ENCODE assay signal across 27 cellular contexts in the genomic region with DNA sequence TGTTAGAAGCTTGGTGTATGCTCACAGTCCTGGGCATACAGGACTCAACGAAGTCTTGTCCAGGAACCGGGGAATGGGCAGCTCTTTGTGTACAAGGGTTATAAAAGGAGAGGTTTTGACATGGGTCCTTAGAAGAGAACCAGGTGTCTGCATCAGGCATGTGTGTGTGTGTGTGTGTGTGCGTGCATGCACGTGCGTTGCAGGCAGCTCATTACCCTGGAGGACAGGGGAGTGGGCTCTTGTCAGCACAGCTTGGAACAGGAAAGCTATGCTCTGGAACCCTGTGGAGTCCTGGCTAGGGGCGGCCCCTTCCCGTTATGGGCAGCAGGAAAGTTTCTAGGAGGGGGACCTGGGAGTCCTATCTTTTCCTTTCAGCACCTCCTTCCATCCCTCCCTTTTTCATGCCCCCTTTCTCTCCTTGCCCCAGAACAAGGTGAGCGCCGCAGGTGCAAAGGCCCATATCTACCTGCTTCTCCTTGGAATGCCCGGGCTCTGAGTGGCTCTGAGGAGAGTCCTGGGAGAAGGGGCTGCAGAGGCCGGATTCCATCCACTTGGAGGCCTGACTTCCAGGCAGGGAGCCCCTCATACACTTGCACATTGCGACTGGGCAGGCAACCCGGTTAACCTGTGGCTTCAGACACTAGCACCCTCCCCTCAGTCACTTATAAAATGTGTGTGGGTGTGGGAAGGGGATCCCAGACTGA. TPM values are rescaled to one million over a fixed set of nuclear protein-coding genes. Genes with fewer than 3 reads are reported as not detected.
"Had no signal": no experiment of that assay in that cellular context is flagged by ENCODE, and none has a peak within 500 bp of the region (broad histone marks: within the 10 kb centered on the region; RNA-seq: fewer than 3 reads in every experiment).

No MANE protein-coding gene starts in this region.

- H3K36me3 Mint-ChIP-seq: immature natural killer cell; natural killer cell; stimulated activated naive B cell treated with anti-CD40 and anti-IgM and Interleukin-4, amounts not matched to agents 10 μg/mL and 1 μg/mL and 100 μg/mL, for 72 hours had no signal

- H2AFZ ChIP-seq: parathyroid adenoma had no signal

- H3K9me3 Mint-ChIP-seq: immature natural killer cell; natural killer cell; stimulated activated naive B cell treated with anti-CD40 and anti-IgM and Interleukin-4, amounts not matched to agents 10 μg/mL and 1 μg/mL and 100 μg/mL, for 72 hours; stimulated activated naive CD8-positive, alpha-beta T cell treated with anti-CD3 and anti-CD28 coated beads, Interleukin-15, Interleukin-2, amounts not matched to agents 100 ng/mL and 50 ng/mL, for 24 hours had no signal

- ATAC-seq: esophagus mucosa; gastrocnemius medialis; left lung; natural killer cell; stimulated activated naive B cell treated with anti-CD40 and anti-IgM and Interleukin-4, amounts not matched to agents 10 μg/mL and 1 μg/mL and 100 μg/mL, for 72 hours had no signal

- DNase-seq: cortex of kidney; foreskin fibroblast; gastrocnemius medialis; heart right ventricle; hippocampal formation; immature natural killer cell; left lung; mammary epithelial cell; natural killer cell; small intestine; stimulated activated CD4-positive, alpha-beta T cell treated with anti-CD3 and anti-CD28 coated beads, Interleukin-15, amount 100 ng/mL, for 24 hours; stimulated activated CD4-positive, alpha-beta T cell treated with anti-CD3 and anti-CD28 coated beads, Interleukin-2, amount 100 ng/mL, for 48 hours; stimulated activated naive B cell treated with anti-CD40 and anti-IgM and Interleukin-4, amounts not matched to agents 10 μg/mL and 1 μg/mL and 100 μg/mL, for 72 hours; upper lobe of left lung had no signal

- H3K4me1 Mint-ChIP-seq: immature natural killer cell; natural killer cell; stimulated activated naive B cell treated with anti-CD40 and anti-IgM and Interleukin-4, amounts not matched to agents 10 μg/mL and 1 μg/mL and 100 μg/mL, for 72 hours had no signal

- H3K27me3 ChIP-seq: heart right ventricle, left lung, neutrophil, right lobe of liver, tibial nerve, upper lobe of left lung had no signal

- H3K36me3 ChIP-seq: gastrocnemius medialis, heart right ventricle, left lung, neutrophil, right lobe of liver, thoracic aorta, tibial nerve, upper lobe of left lung had no signal

- H3K9me3 ChIP-seq: gastrocnemius medialis, heart right ventricle, left lung, neutrophil, right lobe of liver, thoracic aorta, tibial nerve, upper lobe of left lung had no signal

- H3K9ac ChIP-seq: parathyroid adenoma had no signal

- H3K27ac ChIP-seq: epithelial cell of prostate, gastrocnemius medialis, heart right ventricle, left lung, neutrophil, parathyroid adenoma, right lobe of liver, thoracic aorta, tibial nerve, upper lobe of left lung had no signal

- H3K4me3 ChIP-seq: gastrocnemius medialis, heart right ventricle, left lung, right lobe of liver, thoracic aorta, tibial nerve, upper lobe of left lung had no signal

- H3K4me3 Mint-ChIP-seq: immature natural killer cell; natural killer cell; stimulated activated naive B cell treated with anti-CD40 and anti-IgM and Interleukin-4, amounts not matched to agents 10 μg/mL and 1 μg/mL and 100 μg/mL, for 72 hours; stimulated activated naive CD8-positive, alpha-beta T cell treated with anti-CD3 and anti-CD28 coated beads, Interleukin-15, Interleukin-2, amounts not matched to agents 100 ng/mL and 50 ng/mL, for 24 hours had no signal

- H3K4me1 ChIP-seq: gastrocnemius medialis, left lung, parathyroid adenoma, right lobe of liver, tibial nerve had no signal

- H3K27ac Mint-ChIP-seq: immature natural killer cell; natural killer cell; stimulated activated naive B cell treated with anti-CD40 and anti-IgM and Interleukin-4, amounts not matched to agents 10 μg/mL and 1 μg/mL and 100 μg/mL, for 72 hours; stimulated activated naive CD8-positive, alpha-beta T cell treated with anti-CD3 and anti-CD28 coated beads, Interleukin-15, Interleukin-2, amounts not matched to agents 100 ng/mL and 50 ng/mL, for 24 hours had no signal

RNA-seq across cellular contexts. Expression of gene LCTL, which starts 33.9 kb away (rescaled TPM):
- total RNA-seq: dermis microvascular lymphatic vessel endothelial cell, esophagus mucosa, gastrocnemius medialis, lower leg skin, mesenteric fat pad, natural killer cell, omental fat pad, right lobe of liver, thoracic aorta, upper lobe of left lung had no signal
- polyA plus RNA-seq: heart right ventricle, neural cell, small intestine had no signal
